In genomic region chr3:107430214-107431047, GRCh38 we compare ENCODE assay signal across 8 cellular contexts. TPM values are rescaled to one million over a fixed set of nuclear protein-coding genes. Genes with fewer than 3 reads are reported as not detected.
DNase-seq lines count a peak whose midpoint lies in the region; ATAC-seq lines count a peak whose summit lies in the region.

No MANE protein-coding gene starts in this region.

- H3K27me3 Mint-ChIP-seq in immature natural killer cell (ENCODE audit: low read depth in 3 of 3), result peaks cover 4 to 19% (median 15%) of the 10 kb centered on the region in 3 donors
- H3K27me3 Mint-ChIP-seq in stimulated activated naive B cell treated with anti-CD40 and anti-IgM and Interleukin-4, amounts not matched to agents 10 μg/mL and 1 μg/mL and 100 μg/mL, for 72 hours, result no peaks in the 10 kb centered on the region

- H3K4me1 Mint-ChIP-seq in immature natural killer cell, result peaks cover 19 to 32% of the 10 kb centered on the region in 2 donors
- peaks cover 20 to 33% of the 10 kb centered on the region in 2 donors for H3K4me1 Mint-ChIP-seq in stimulated activated naive B cell treated with anti-CD40 and anti-IgM and Interleukin-4, amounts not matched to agents 10 μg/mL and 1 μg/mL and 100 μg/mL, for 72 hours

- no peaks in the 10 kb centered on the region for H3K9me3 Mint-ChIP-seq in immature natural killer cell
- no peaks in the 10 kb centered on the region for H3K9me3 Mint-ChIP-seq in stimulated activated naive B cell treated with anti-CD40 and anti-IgM and Interleukin-4, amounts not matched to agents 10 μg/mL and 1 μg/mL and 100 μg/mL, for 72 hours

- H3K36me3 Mint-ChIP-seq in immature natural killer cell, result no peaks in the 10 kb centered on the region
- no peaks in the 10 kb centered on the region for H3K36me3 Mint-ChIP-seq in stimulated activated naive B cell treated with anti-CD40 and anti-IgM and Interleukin-4, amounts not matched to agents 10 μg/mL and 1 μg/mL and 100 μg/mL, for 72 hours

- no peaks in the 10 kb centered on the region for H3K9me3 ChIP-seq in KOPT-K1 (ENCODE audit: insufficient read depth, low read length, poor library complexity, severe bottlenecking)

- peak overlapping the region; percentile 80 to 91 (median 90) for H3K4me3 Mint-ChIP-seq in immature natural killer cell
- peak overlapping the region; percentile 87 to 89 for H3K4me3 Mint-ChIP-seq in stimulated activated naive B cell treated with anti-CD40 and anti-IgM and Interleukin-4, amounts not matched to agents 10 μg/mL and 1 μg/mL and 100 μg/mL, for 72 hours

- peak; percentile 14 for DNase-seq in GM03348 (ENCODE audit: low spot score)
- peak; percentile 34 for DNase-seq in astrocyte of the hippocampus (ENCODE audit: low read depth, low spot score)
- peak in 1 of 3 donors; percentile 15 for DNase-seq in immature natural killer cell
- no peak for DNase-seq in stimulated activated naive B cell treated with anti-CD40 and anti-IgM and Interleukin-4, amounts not matched to agents 10 μg/mL and 1 μg/mL and 100 μg/mL, for 72 hours
- DNase-seq in NCI-H2107 (lab: John Stamatoyannopoulos, UW), result no peak
- DNase-seq in activated gamma-delta T cell (lab: John Stamatoyannopoulos, UW), result no peak

- no peaks in the 10 kb centered on the region for H3K36me3 ChIP-seq in KOPT-K1 (ENCODE audit: insufficient read depth, low read length)

- peak overlapping the region in 3 of 6 donors; percentile 20 to 63 (median 22) for H3K27ac Mint-ChIP-seq in immature natural killer cell
- H3K27ac Mint-ChIP-seq in stimulated activated naive B cell treated with anti-CD40 and anti-IgM and Interleukin-4, amounts not matched to agents 10 μg/mL and 1 μg/mL and 100 μg/mL, for 72 hours, result peak overlapping the region; percentile 59

- peak overlapping the region; percentile 68 for H3K27ac ChIP-seq in KOPT-K1 (ENCODE audit: low read depth, low read length, poor library complexity, severe bottlenecking)

- peak; percentile 3 for ATAC-seq in stimulated activated naive B cell treated with anti-CD40 and anti-IgM and Interleukin-4, amounts not matched to agents 10 μg/mL and 1 μg/mL and 100 μg/mL, for 72 hours (replicated peaks)
- ATAC-seq in HG03457 (IDR thresholded peaks at IDR 0.05; ENCODE audit: unreplicated experiment), result no peak

RNA-seq across cellular contexts. Expression of gene CCDC54, which starts 53.2 kb away (rescaled TPM):
- polyA plus RNA-seq in immature natural killer cell, result under 1 TPM in 1 of 3 donors, not detected in 2; 0.32 TPM

Comparison
In these comparisons a context has a peak if more than half of its experiments do, and no peak if none do; other contexts are left out.
1. DNase-seq: peak in GM03348 (single experiment) and astrocyte of the hippocampus (single experiment); none in stimulated activated naive B cell treated with anti-CD40 and anti-IgM and Interleukin-4, amounts not matched to agents 10 μg/mL and 1 μg/mL and 100 μg/mL, for 72 hours (single experiment), NCI-H2107 (single experiment) and activated gamma-delta T cell (single experiment).